In genomic region chr1:226250511-226250910, GRCh38 we compare ENCODE assay signal across 9 cellular contexts. TPM values are rescaled to one million over a fixed set of nuclear protein-coding genes. Genes with fewer than 3 reads are reported as not detected.
"Had no signal": no experiment of that assay in that cellular context is flagged by ENCODE, and none has a peak within 500 bp of the region (broad histone marks: within the 10 kb centered on the region; RNA-seq: fewer than 3 reads in every experiment).

No MANE protein-coding gene starts in this region.

- ATAC-seq: GM23338, HepG2 had no signal

- FAIRE-seq: H1, H54, HepG2 had no signal

- H3K4me2 ChIP-seq: GM23338 had no signal

- H3K4me3 ChIP-seq: GM23338 had no signal

- DNase-seq: H9, HCEC 1CT, KBM-7 had no signal

- H2AFZ ChIP-seq: GM23338 had no signal

- H3K27ac ChIP-seq: HL-60 had no signal

RNA-seq across cellular contexts. Expression of gene MIXL1, which starts 27.0 kb away (rescaled TPM):
- total RNA-seq: HT1080 had no signal
